Comparison of ENCODE assay signal across 21 cellular contexts in genomic region chr9:111967621-111968020, GRCh38.
DNase-seq lines count a peak whose midpoint lies in the region; ATAC-seq, FAIRE-seq and TF ChIP-seq lines count a peak whose summit lies in the region.
"Had no signal": no experiment of that assay in that cellular context is flagged by ENCODE, and none has a peak within 500 bp of the region (broad histone marks: within the 10 kb centered on the region; RNA-seq: fewer than 3 reads in every experiment).

No MANE protein-coding gene starts in this region.

- ATAC-seq in IMR-90 (ENCODE audit: low read depth) (no peak), K562 (no peak), gastroesophageal sphincter (no peak)
- ATAC-seq: CD8-positive, alpha-beta T cell; GM23338; HCT116 had no signal

- H4K20me1 ChIP-seq in mammary epithelial cell (ENCODE audit: insufficient read depth, low read length) (no peaks in the 10 kb centered on the region), IMR-90 (ENCODE audit: insufficient read depth, low read length) (no peaks in the 10 kb centered on the region), K562 (replicated peaks; ENCODE audit: control insufficient read depth, insufficient read depth, low read length) (no peaks in the 10 kb centered on the region)

- no peak for TF ChIP-seq CTCF in mammary epithelial cell (conservative IDR thresholded peaks at IDR 0.05 in 1 of 2, IDR thresholded peaks at IDR 0.05 in 1 of 2; ENCODE audit: extremely low read depth in 1 of 2, insufficient read depth in 1 of 2, low read depth in 1 of 2, low read length in 2 of 2)
- TF ChIP-seq CTCF in breast epithelium (IDR thresholded peaks at IDR 0.05), result no peak
- no peak for TF ChIP-seq CTCF in IMR-90 (conservative IDR thresholded peaks at IDR 0.05; ENCODE audit: low read depth, low read length)
- no peak for TF ChIP-seq CTCF in K562 (IDR thresholded peaks at IDR 0.05 in 2 of 3, conservative IDR thresholded peaks at IDR 0.05 in 1 of 3; ENCODE audit: insufficient read depth in 2 of 3, low read depth in 1 of 3, low read length in 3 of 3)
- no peak for TF ChIP-seq CTCF in Calu3 (IDR thresholded peaks at IDR 0.05; ENCODE audit: unreplicated experiment)
- no peak for TF ChIP-seq CTCF in gastroesophageal sphincter (IDR thresholded peaks at IDR 0.05)

- no peaks in the 10 kb centered on the region for H3K27me3 Mint-ChIP-seq in Calu3 (ENCODE audit: unreplicated experiment)

- H3K9me3 ChIP-seq in mammary epithelial cell (replicated peaks; ENCODE audit: insufficient read depth, low read length), result no peaks in the 10 kb centered on the region
- H3K9me3 ChIP-seq in breast epithelium, result no peaks in the 10 kb centered on the region
- no peaks in the 10 kb centered on the region for H3K9me3 ChIP-seq in IMR-90 (ENCODE audit: control insufficient read depth, insufficient read depth, low read length)
- no peaks in the 10 kb centered on the region for H3K9me3 ChIP-seq in K562 (replicated peaks; ENCODE audit: control insufficient read depth, insufficient read depth, low read depth, low read length)
- H3K9me3 ChIP-seq in gastroesophageal sphincter, result no peaks in the 10 kb centered on the region
- H3K9me3 ChIP-seq: Caco-2 had no signal

- H3K79me1 ChIP-seq in IMR-90 (ENCODE audit: low read depth in 1 of 2, low read length in 2 of 2), result peaks cover 0 to 8% of the 10 kb centered on the region in 2 experiments; a peak in 2 of 4 replicates

- H2AK9ac ChIP-seq in IMR-90 (replicated peaks; ENCODE audit: low read depth, low read length, poor library complexity), result no peak overlapping the region

- H3K56ac ChIP-seq in IMR-90 (ENCODE audit: extremely low read depth, insufficient read depth, low read length), result no peak overlapping the region

- H3K27me3 ChIP-seq in mammary epithelial cell (ENCODE audit: insufficient read depth, low read length), result no peaks in the 10 kb centered on the region
- H3K27me3 ChIP-seq in breast epithelium, result no peaks in the 10 kb centered on the region
- no peaks in the 10 kb centered on the region for H3K27me3 ChIP-seq in IMR-90 (ENCODE audit: control insufficient read depth, insufficient read depth, low read length)
- H3K27me3 ChIP-seq in K562 (ENCODE audit: control insufficient read depth in 2 of 2, insufficient read depth in 2 of 2, low read length in 2 of 2), result no peaks in the 10 kb centered on the region
- no peaks in the 10 kb centered on the region for H3K27me3 ChIP-seq in gastroesophageal sphincter

- BruUV-seq in mammary epithelial cell (replicated peaks; lab: Mats Ljungman, UMichigan), result no TSS peak
- no TSS peak for BruUV-seq in IMR-90 (replicated peaks; lab: Mats Ljungman, UMichigan)
- no TSS peak for BruUV-seq in K562 (replicated peaks; lab: Mats Ljungman, UMichigan)
- BruUV-seq in Calu3 (replicated peaks; lab: Mats Ljungman, UMichigan), result no TSS peak

- H3K4me2 ChIP-seq in mammary epithelial cell (ENCODE audit: insufficient read depth, low read depth, low read length) (no peak overlapping the region), IMR-90 (ENCODE audit: low read depth, low read length) (no peak overlapping the region), K562 (ENCODE audit: insufficient read depth, low read length) (no peak overlapping the region)
- H3K4me2 ChIP-seq: GM23338 had no signal

- WGBS in mammary epithelial cell (ENCODE audit: low coverage, missing lambda C conversion rate), result 95% methylated on average over 3 of the region's 3 CpGs
- no CpG with 5 or more reads among the region's 3 CpGs for WGBS in IMR-90 (ENCODE audit: extremely low coverage in 2 of 2, insufficient read length in 1 of 2), 2 experiments
- 50% methylated on average over 3 of the region's 3 CpGs for WGBS in K562 (ENCODE audit: insufficient coverage, low coverage, missing lambda C conversion rate)
- 100% methylated on average over 1 to 2 of the region's 3 CpGs for WGBS in gastroesophageal sphincter (ENCODE audit: low coverage in 1 of 2), 2 donors

- H3K23ac ChIP-seq in IMR-90 (ENCODE audit: low read depth, low read length), result no peak overlapping the region

- H2BK20ac ChIP-seq in IMR-90 (ENCODE audit: low read depth, low read length), result no peak overlapping the region

- H3K9me1 ChIP-seq in IMR-90 (ENCODE audit: insufficient read depth, low read length) (peaks cover 14% of the 10 kb centered on the region), K562 (ENCODE audit: control insufficient read depth, insufficient read depth, low read length) (no peaks in the 10 kb centered on the region)

- no peak overlapping the region for H3K14ac ChIP-seq in IMR-90 (replicated peaks; ENCODE audit: low read depth, low read length)

- TF ChIP-seq EP300 in K562 (IDR thresholded peaks at IDR 0.05; ENCODE audit: low read length), result no peak
- no peak for TF ChIP-seq EP300 in gastroesophageal sphincter (IDR thresholded peaks at IDR 0.05)

- TF ChIP-seq POLR2A in breast epithelium (IDR thresholded peaks at IDR 0.05), result no peak
- TF ChIP-seq POLR2A in IMR-90 (IDR thresholded peaks at IDR 0.05; ENCODE audit: low read depth, low read length), result no peak
- TF ChIP-seq POLR2A in K562 (conservative IDR thresholded peaks at IDR 0.05), result no peak
- no peak for TF ChIP-seq POLR2A in gastroesophageal sphincter (IDR thresholded peaks at IDR 0.05)

- peak overlapping the region in 1 of 2 experiments; percentile 1; a peak in 1 of 4 replicates for H4K8ac ChIP-seq in IMR-90 (ENCODE audit: low read depth in 2 of 2, low read length in 2 of 2)

- no peak overlapping the region for H3K4me3 Mint-ChIP-seq in Calu3 (ENCODE audit: low read depth, unreplicated experiment)
- H3K4me3 Mint-ChIP-seq: CD4-positive, CD25-positive, alpha-beta regulatory T cell; CD8-positive, alpha-beta T cell; GM23338; H9; HFFc6 had no signal

- 0 out of 3 replicates have a peak overlapping the region, but pooled peaks have one; percentile 87 for H2BK15ac ChIP-seq in IMR-90 (ENCODE audit: low read depth, low read length)

- dilution Hi-C loops in mammary epithelial cell (cut with HindIII; ENCODE audit: low sequenced_read_pairs) (no loop called here), IMR-90 (cut with HindIII; ENCODE audit: low sequenced_read_pairs, unreplicated experiment) (no loop called here)

- POLR2A ChIA-PET in IMR-90 (lab: Charles Lee; ENCODE audit: unreplicated experiment) (no interaction called here), K562 (lab: Yijun Ruan, JAX) (interaction anchor here (0.6 to 1.5 kb wide), 4 partner anchors 15 to 142 kb away, joined by 3 to 6 read pairs (median 4); no protein-coding TSS in a partner anchor)

- 0 out of 2 replicates have a peak overlapping the region, but pooled peaks have one; percentile 4 for H3K4ac ChIP-seq in IMR-90 (ENCODE audit: low read depth, low read length)

- intact Hi-C loops in mammary epithelial cell (cut with micrococcal nuclease) (loop anchor here (5.0 kb wide), 1 partner anchor 40 kb away; no protein-coding TSS in a partner anchor), breast epithelium (cut with DNase I; ENCODE audit: low total_unique reads) (no loop called here), IMR-90 (cut with micrococcal nuclease) (no loop called here), K562 (cut with micrococcal nuclease) (loop anchor here (5.0 to 10.0 kb wide), 2 partner anchors 105 to 397 kb away; no protein-coding TSS in a partner anchor), Calu3 (cut with micrococcal nuclease; ENCODE audit: unreplicated experiment) (no loop called here)

- no peak overlapping the region for H3K18ac ChIP-seq in IMR-90 (ENCODE audit: low read depth, low read length)

- no peak overlapping the region for H2BK5ac ChIP-seq in IMR-90 (ENCODE audit: low read depth, low read length, poor library complexity, severe bottlenecking)

- H3K9ac ChIP-seq in mammary epithelial cell (ENCODE audit: insufficient read depth, low read length) (no peak overlapping the region), IMR-90 (ENCODE audit: low read depth, low read length) (no peak overlapping the region), K562 (ENCODE audit: insufficient read depth in 1 of 2, low read depth in 2 of 2, low read length in 2 of 2) (no peak overlapping the region)

- FAIRE-seq in K562 (lab: Jason Lieb, UNC) (no peak), GM19239 (lab: Jason Lieb, UNC) (no peak)
- FAIRE-seq: D721Med, GM12878 had no signal

- peak overlapping the region; percentile 48 for H3K27ac ChIP-seq in mammary epithelial cell (ENCODE audit: insufficient read depth, low read depth, low read length)
- H3K27ac ChIP-seq in breast epithelium, result no peak overlapping the region
- no peak overlapping the region for H3K27ac ChIP-seq in IMR-90 (ENCODE audit: insufficient read depth, low read length)
- H3K27ac ChIP-seq in K562 (ENCODE audit: extremely low read depth, low read depth, low read length), result no peak overlapping the region
- H3K27ac ChIP-seq in gastroesophageal sphincter, result no peak overlapping the region
- H3K27ac ChIP-seq: C4-2B had no signal

- H3K4me1 ChIP-seq in mammary epithelial cell (ENCODE audit: insufficient read depth, low read length), result peaks cover 36% of the 10 kb centered on the region
- H3K4me1 ChIP-seq in breast epithelium, result no peaks in the 10 kb centered on the region
- H3K4me1 ChIP-seq in IMR-90 (ENCODE audit: control insufficient read depth, insufficient read depth, low read length), result peaks cover 10% of the 10 kb centered on the region; the same call in 1 of the 2 replicates
- peaks cover 12 to 32% of the 10 kb centered on the region in 2 experiments; a peak in 3 of 5 replicates for H3K4me1 ChIP-seq in K562 (replicated peaks in 1 of 2; ENCODE audit: control insufficient read depth in 2 of 2, insufficient read depth in 2 of 2, low read length in 2 of 2)
- no peaks in the 10 kb centered on the region for H3K4me1 ChIP-seq in gastroesophageal sphincter

- H3K36me3 Mint-ChIP-seq in Calu3 (ENCODE audit: insufficient read depth, unreplicated experiment), result peaks cover 15% of the 10 kb centered on the region
- H3K36me3 Mint-ChIP-seq: CD4-positive, CD25-positive, alpha-beta regulatory T cell; CD8-positive, alpha-beta T cell had no signal

- H3K4me1 Mint-ChIP-seq in Calu3 (ENCODE audit: low read depth, unreplicated experiment), result peaks cover 29% of the 10 kb centered on the region
- H3K4me1 Mint-ChIP-seq: GM23338, H9 had no signal

- no peak overlapping the region for H4K5ac ChIP-seq in IMR-90 (ENCODE audit: low read depth, low read length)

- DNase-seq in mammary epithelial cell (no peak), breast epithelium (ENCODE audit: low spot score in 2 of 2) (no peak), IMR-90 (no peak), K562 (ENCODE audit: extremely low read depth in 1 of 4, low spot score in 3 of 4) (no peak), GM19239 (ENCODE audit: insufficient read length, low spot score) (no peak), Calu3 (no peak)
- DNase-seq: 8988T; Caco-2; CD4-positive, CD25-positive, alpha-beta regulatory T cell; CD8-positive, alpha-beta T cell; DMS 273 treated with DMSO at 0.1 percent for 48 hours; DMS79; GDM1; H9; HFFc6 had no signal

- no peak for TF ChIP-seq RAD21 in IMR-90 (IDR thresholded peaks at IDR 0.05; ENCODE audit: low read length)
- no peak for TF ChIP-seq RAD21 in K562 (CRISPR knock-in tag; conservative IDR thresholded peaks at IDR 0.05 in 1 of 2, IDR thresholded peaks at IDR 0.05 in 1 of 2)

- in situ Hi-C loops in mammary epithelial cell (cut with MboI; ENCODE audit: low sequenced_read_pairs in 2 of 2), result loop anchor here (10.0 to 25.0 kb wide), 3 partner anchors 47 to 95 kb away; no protein-coding TSS in a partner anchor
- in situ Hi-C loops in IMR-90 (cut with MboI; ENCODE audit: low sequenced_read_pairs), result no loop called here
- in situ Hi-C loops in K562 (cut with MboI), result no loop called here

- CTCF ChIA-PET in mammary epithelial cell (lab: Charles Lee; ENCODE audit: low non-redundant PET) (no interaction called here), IMR-90 (lab: Yijun Ruan, JAX) (no interaction called here), K562 (lab: Yijun Ruan, JAX; ENCODE audit: low intra/inter-chr PET ratio) (no interaction called here), Calu3 (lab: Charles Lee) (no interaction called here)

- H2AFZ ChIP-seq in mammary epithelial cell (ENCODE audit: low read depth, low read length) (no peak overlapping the region), IMR-90 (replicated peaks; ENCODE audit: low read length, poor library complexity) (no peak overlapping the region), K562 (ENCODE audit: low read depth, low read length) (no peak overlapping the region)
- H2AFZ ChIP-seq: GM23338 had no signal

- H3K27ac Mint-ChIP-seq in Calu3 (ENCODE audit: unreplicated experiment), result no peak overlapping the region
- H3K27ac Mint-ChIP-seq: CD4-positive, CD25-positive, alpha-beta regulatory T cell; CD8-positive, alpha-beta T cell; GM23338; H9 had no signal

- H3K36me3 ChIP-seq in mammary epithelial cell (ENCODE audit: insufficient read depth, low read length) (no peaks in the 10 kb centered on the region), breast epithelium (no peaks in the 10 kb centered on the region), IMR-90 (ENCODE audit: control insufficient read depth, insufficient read depth, low read length) (no peaks in the 10 kb centered on the region), K562 (ENCODE audit: control insufficient read depth, insufficient read depth, low read length) (no peaks in the 10 kb centered on the region), gastroesophageal sphincter (no peaks in the 10 kb centered on the region)

- H3K79me2 ChIP-seq in mammary epithelial cell (ENCODE audit: insufficient read depth, low read length) (no peaks in the 10 kb centered on the region), K562 (ENCODE audit: control insufficient read depth, insufficient read depth, low read length) (no peaks in the 10 kb centered on the region)

- H2BK120ac ChIP-seq in IMR-90 (ENCODE audit: low read depth, low read length), result no peak overlapping the region

- H3K4me3 ChIP-seq in mammary epithelial cell (replicated peaks in 1 of 3; ENCODE audit: insufficient read depth in 1 of 3, low read depth in 2 of 3, low read length in 3 of 3), result no peak overlapping the region
- H3K4me3 ChIP-seq in breast epithelium, result no peak overlapping the region
- H3K4me3 ChIP-seq in IMR-90 (ENCODE audit: insufficient read depth, low read depth, low read length), result no peak overlapping the region
- no peak overlapping the region for H3K4me3 ChIP-seq in K562
- H3K4me3 ChIP-seq in gastroesophageal sphincter, result no peak overlapping the region
- H3K4me3 ChIP-seq: GM12878, GM23338 had no signal

- no peaks in the 10 kb centered on the region for H3K9me3 Mint-ChIP-seq in Calu3 (ENCODE audit: low read depth, unreplicated experiment)
- H3K9me3 Mint-ChIP-seq: CD8-positive, alpha-beta T cell; GM23338; H9; HFFc6 had no signal

- no peak overlapping the region for H2AK5ac ChIP-seq in IMR-90 (ENCODE audit: low read depth, low read length)

- H4K91ac ChIP-seq in IMR-90 (ENCODE audit: insufficient read depth, low read depth, low read length), result no peak overlapping the region

Comparison
In these comparisons a context has a peak if more than half of its experiments do, and no peak if none do; other contexts are left out.
1. intact Hi-C loops: an anchor here in mammary epithelial cell (5.0 kb wide) and K562 (5.0 to 10.0 kb wide); none called in breast epithelium, IMR-90 and Calu3.
2. in situ Hi-C loops: an anchor here in mammary epithelial cell (10.0 to 25.0 kb wide); none called in IMR-90 and K562.